In genomic region chr11:103491777-103492176, GRCh38 we compare ENCODE assay signal across 30 cellular contexts.
DNase-seq lines count a peak whose midpoint lies in the region; ATAC-seq, FAIRE-seq and TF ChIP-seq lines count a peak whose summit lies in the region.
"Had no signal": no experiment of that assay in that cellular context is flagged by ENCODE, and none has a peak within 500 bp of the region (broad histone marks: within the 10 kb centered on the region; RNA-seq: fewer than 3 reads in every experiment).

No MANE protein-coding gene starts in this region.

- TF ChIP-seq EP300 in H1 (IDR thresholded peaks at IDR 0.05; ENCODE audit: borderline replicate concordance in 1 of 2, low read depth in 2 of 2, low read length in 2 of 2), result no peak

- H3K27ac Mint-ChIP-seq in GM23338, result peak overlapping the region; percentile 58; the same call in 1 of the 2 replicates
- H3K27ac Mint-ChIP-seq: activated CD4-positive, alpha-beta memory T cell treated with anti-CD3 and anti-CD28 coated beads for 36 hours; activated naive CD4-positive, alpha-beta T cell treated with anti-CD3 and anti-CD28 coated beads for 36 hours; B cell; CD4-positive, alpha-beta memory T cell; natural killer cell treated with Interleukin-12 subunit alpha and Interleukin-12 subunit beta and Interleukin-15 and Interleukin-18, amount 100 ng/mL, for 72 hours; type B pancreatic cell had no signal

- H3K9ac ChIP-seq in NT2/D1 (ENCODE audit: insufficient read length, low read depth) (no peak overlapping the region), H1 (replicated peaks in 1 of 4; ENCODE audit: extremely low read depth in 1 of 4, low read depth in 3 of 4, low read length in 3 of 4) (no peak overlapping the region)

- H2BK12ac ChIP-seq in H1 (ENCODE audit: low read depth, low read length), result peak overlapping the region; percentile 52

- no peak for TF ChIP-seq RAD21 in H1 (IDR thresholded peaks at IDR 0.05 in 1 of 2, conservative IDR thresholded peaks at IDR 0.05 in 1 of 2; ENCODE audit: low read depth in 2 of 2, low read length in 2 of 2)

- no peaks in the 10 kb centered on the region for H3K27me3 ChIP-seq in GM23338 (ENCODE audit: insufficient read depth)
- no peaks in the 10 kb centered on the region for H3K27me3 ChIP-seq in NT2/D1 (ENCODE audit: insufficient read depth, insufficient read length)
- H3K27me3 ChIP-seq in H1 (replicated peaks in 1 of 4; ENCODE audit: control insufficient read depth in 3 of 4, extremely low read depth in 1 of 4, insufficient read depth in 3 of 4, low read length in 3 of 4), result no peaks in the 10 kb centered on the region
- H3K27me3 ChIP-seq: adrenal gland, body of pancreas had no signal

- H3K23me2 ChIP-seq in H1 (ENCODE audit: low read depth, low read length), result no peaks in the 10 kb centered on the region

- peaks cover 50% of the 10 kb centered on the region for H3K9me3 Mint-ChIP-seq in GM23338
- H3K9me3 Mint-ChIP-seq: activated CD4-positive, alpha-beta memory T cell treated with anti-CD3 and anti-CD28 coated beads for 36 hours; activated naive CD4-positive, alpha-beta T cell treated with anti-CD3 and anti-CD28 coated beads for 36 hours; CD4-positive, alpha-beta memory T cell had no signal

- whole genome bisulfite sequencing in H1 (ENCODE audit: extremely low coverage in 1 of 2, insufficient coverage in 1 of 2, insufficient read length in 1 of 2, insufficient replicate concordance in 2 of 2, low coverage in 1 of 2, low lambda C conversion rate in 2 of 2, missing lambda C conversion rate in 1 of 2), 2 experiments, result 60% methylated on average over 2 of the region's 2 CpGs; no CpG with 5 or more reads in 1 of the 2 experiments

- H4K5ac ChIP-seq in H1 (ENCODE audit: insufficient read length, low read depth, low read length), result no peak overlapping the region

- peak; percentile 83 for DNase-seq in GM23338 (ENCODE audit: low spot score)
- DNase-seq in NT2/D1 (ENCODE audit: low read depth, low spot score), result peak; percentile 51
- DNase-seq in H1 (ENCODE audit: low read depth in 1 of 2, low spot score in 2 of 2), result peak in 1 of 2 experiments; percentile 58
- peak; percentile 50 for DNase-seq in iPS-NIHi7 (ENCODE audit: extremely low spot score)
- DNase-seq in activated naive CD4-positive, alpha-beta T cell treated with Interleukin-2 at 50 U/mL for 16 hours, result no peak
- DNase-seq in OCI-M2 (lab: John Stamatoyannopoulos, UW; ENCODE audit: unreplicated experiment), result no peak
- DNase-seq: ACHN; activated CD4-positive, alpha-beta memory T cell treated with anti-CD3 and anti-CD28 coated beads for 36 hours; activated CD8-positive, alpha-beta memory T cell treated with anti-CD3 and anti-CD28 coated beads, Interleukin-2, amount 50 U/mL, for 4 hours; activated naive CD4-positive, alpha-beta T cell treated with anti-CD3 and anti-CD28 coated beads for 36 hours; adrenal gland; body of pancreas; CD4-positive, alpha-beta memory T cell; cerebellar nuclear complex; Kasumi-1; mucosa of descending colon; MV-4-11; NCI-H1436; NCI-H2081; NCI-H226; NCI-H69; RPMI8226; stimulated activated CD4-positive, alpha-beta T cell treated with anti-CD3 and anti-CD28 coated beads, Interleukin-4, amount 100 ng/mL, for 4 hours had no signal

- H2BK15ac ChIP-seq in H1 (ENCODE audit: low read length), result no peak overlapping the region

- peak overlapping the region; percentile 69 for H2BK5ac ChIP-seq in H1 (ENCODE audit: low read depth, low read length)

- H3K79me1 ChIP-seq in H1 (ENCODE audit: low read depth, low read length), result no peaks in the 10 kb centered on the region

- ATAC-seq in GM23338 (peak; percentile 60), GM18502 (IDR thresholded peaks at IDR 0.05; ENCODE audit: poor library complexity, unreplicated experiment) (no peak), HG03354 (IDR thresholded peaks at IDR 0.05; ENCODE audit: poor library complexity, severe bottlenecking, unreplicated experiment) (no peak)
- ATAC-seq: activated CD4-positive, CD25-positive, alpha-beta regulatory T cell treated with anti-CD3 and anti-CD28 coated beads, Interleukin-2, amount 50 U/mL, for 24 hours; body of pancreas; mucosa of descending colon; natural killer cell treated with Interleukin-12 subunit alpha and Interleukin-12 subunit beta and Interleukin-15 and Interleukin-18, amount 100 ng/mL, for 72 hours had no signal

- no peaks in the 10 kb centered on the region for H3K79me2 ChIP-seq in GM23338 (replicated peaks; ENCODE audit: insufficient read depth)
- H3K79me2 ChIP-seq in H1 (ENCODE audit: control insufficient read depth in 1 of 2, insufficient read depth in 2 of 2, low read length in 2 of 2), result no peaks in the 10 kb centered on the region

- H3K36me3 ChIP-seq in GM23338 (ENCODE audit: insufficient read depth), result peaks cover 5% of the 10 kb centered on the region; the same call in 1 of the 2 replicates
- no peaks in the 10 kb centered on the region for H3K36me3 ChIP-seq in NT2/D1 (ENCODE audit: insufficient read depth, insufficient read length, low read length)
- no peaks in the 10 kb centered on the region; a peak in 1 of 8 replicates for H3K36me3 ChIP-seq in H1 (ENCODE audit: control insufficient read depth in 2 of 4, insufficient read depth in 4 of 4, low read length in 3 of 4)
- H3K36me3 ChIP-seq: adrenal gland had no signal

- H2BK20ac ChIP-seq in H1 (ENCODE audit: low read length), result no peak overlapping the region; the same call in 1 of the 2 replicates

- no peak overlapping the region for H3K14ac ChIP-seq in H1 (ENCODE audit: insufficient read length)

- H3K4me3 ChIP-seq in GM23338 (no peak overlapping the region), NT2/D1 (ENCODE audit: insufficient read length, low read depth) (no peak overlapping the region), H1 (ENCODE audit: extremely low read depth in 1 of 4, insufficient read depth in 2 of 4, low read depth in 3 of 4, low read length in 4 of 4) (no peak overlapping the region; a peak in 1 of 8 replicates)
- H3K4me3 ChIP-seq: adrenal gland, body of pancreas, lung, mucosa of descending colon had no signal

- H2AK5ac ChIP-seq in H1 (ENCODE audit: low read depth, low read length), result 0 out of 2 replicates have a peak overlapping the region, but pooled peaks have one; percentile 90

- POLR2A ChIA-PET in H1 (lab: Charles Lee; ENCODE audit: partially characterized antibody), result no interaction called here

- H4K8ac ChIP-seq in H1 (ENCODE audit: extremely low read depth, insufficient read depth, low read length), result no peak overlapping the region

- CTCF ChIA-PET in H1 (lab: Charles Lee; ENCODE audit: partially characterized antibody), result interaction anchor here (0.7 to 2.4 kb wide), 6 partner anchors 9 to 1851 kb away, joined by 3 to 10 read pairs (median 4); no protein-coding TSS in a partner anchor

- H3K27me3 Mint-ChIP-seq in GM23338 (ENCODE audit: insufficient read depth, low read depth, poor library complexity), result no peaks in the 10 kb centered on the region
- H3K27me3 Mint-ChIP-seq: B cell; natural killer cell treated with Interleukin-12 subunit alpha and Interleukin-12 subunit beta and Interleukin-15 and Interleukin-18, amount 100 ng/mL, for 72 hours; type B pancreatic cell had no signal

- H2BK120ac ChIP-seq in H1 (replicated peaks; ENCODE audit: low read depth, low read length), result no peak overlapping the region

- no peak overlapping the region for H3K56ac ChIP-seq in H1 (replicated peaks; ENCODE audit: insufficient read length, low read depth, low read length)

- no peak overlapping the region for H4K91ac ChIP-seq in H1 (replicated peaks; ENCODE audit: insufficient read length, low read length)

- H3K4me1 Mint-ChIP-seq in GM23338, result peaks cover 11% of the 10 kb centered on the region
- H3K4me1 Mint-ChIP-seq: B cell; CD4-positive, alpha-beta memory T cell had no signal

- H3K4ac ChIP-seq in H1 (replicated peaks; ENCODE audit: insufficient read length, low read depth, low read length), result no peak overlapping the region

- no peak overlapping the region for H3K23ac ChIP-seq in H1 (ENCODE audit: insufficient read length)

- no peak for TF ChIP-seq POLR2A in H1 (IDR thresholded peaks at IDR 0.05; ENCODE audit: control extremely low read depth in 1 of 2, low read depth in 2 of 2, low read length in 2 of 2)

- H2AFZ ChIP-seq in GM23338, result no peak overlapping the region
- H2AFZ ChIP-seq in H1 (ENCODE audit: low read length), result 0 out of 2 replicates have a peak overlapping the region, but pooled peaks have one; percentile 2

- H3K27ac ChIP-seq in GM23338 (ENCODE audit: low read depth) (no peak overlapping the region), H1 (ENCODE audit: low read depth, low read length) (no peak overlapping the region)
- H3K27ac ChIP-seq: adrenal gland, body of pancreas had no signal

- H3K4me2 ChIP-seq in GM23338 (no peak overlapping the region), H1 (ENCODE audit: insufficient read depth in 1 of 2, low read depth in 2 of 2, low read length in 2 of 2) (peak overlapping the region in 1 of 2 experiments; percentile 45; a peak in 2 of 4 replicates)

- no peaks in the 10 kb centered on the region for H3F3A ChIP-seq in GM23338 (replicated peaks; ENCODE audit: low read depth)

- H3K36me3 Mint-ChIP-seq in GM23338 (ENCODE audit: low read depth), result peaks cover 43% of the 10 kb centered on the region
- H3K36me3 Mint-ChIP-seq: activated CD4-positive, alpha-beta memory T cell treated with anti-CD3 and anti-CD28 coated beads for 36 hours; CD4-positive, alpha-beta memory T cell; natural killer cell treated with Interleukin-12 subunit alpha and Interleukin-12 subunit beta and Interleukin-15 and Interleukin-18, amount 100 ng/mL, for 72 hours had no signal

- peaks cover 9% of the 10 kb centered on the region; the same call in 1 of the 2 replicates for H3K9me2 ChIP-seq in GM23338 (ENCODE audit: insufficient read depth)

- no peak overlapping the region for H3K4me3 Mint-ChIP-seq in GM23338
- H3K4me3 Mint-ChIP-seq: activated CD4-positive, alpha-beta memory T cell treated with anti-CD3 and anti-CD28 coated beads for 36 hours; activated naive CD4-positive, alpha-beta T cell treated with anti-CD3 and anti-CD28 coated beads for 36 hours; B cell; CD4-positive, alpha-beta memory T cell; natural killer cell treated with Interleukin-12 subunit alpha and Interleukin-12 subunit beta and Interleukin-15 and Interleukin-18, amount 100 ng/mL, for 72 hours; type B pancreatic cell had no signal

- TF ChIP-seq CTCF in GM23338 (conservative IDR thresholded peaks at IDR 0.05; ENCODE audit: low read depth in 2 of 2) (no peak), H1 (IDR thresholded peaks at IDR 0.05; ENCODE audit: control extremely low read depth in 1 of 3, insufficient read depth in 1 of 3, low read depth in 1 of 3, low read length in 3 of 3) (no peak)

- no peak overlapping the region for H3K18ac ChIP-seq in H1 (ENCODE audit: extremely low read depth, low read length)

- H4K20me1 ChIP-seq in GM23338 (replicated peaks; ENCODE audit: insufficient read depth) (no peaks in the 10 kb centered on the region), H1 (replicated peaks in 1 of 2; ENCODE audit: control insufficient read depth in 1 of 2, insufficient read depth in 2 of 2, low read length in 2 of 2) (no peaks in the 10 kb centered on the region)

- peak; percentile 88 for FAIRE-seq in H1 (lab: Jason Lieb, UNC)

- H3K4me1 ChIP-seq in GM23338 (ENCODE audit: insufficient read depth) (peaks cover 4% of the 10 kb centered on the region; the same call in 1 of the 2 replicates), NT2/D1 (ENCODE audit: insufficient read depth, insufficient read length) (no peaks in the 10 kb centered on the region), H1 (replicated peaks in 1 of 4; ENCODE audit: control insufficient read depth in 3 of 4, insufficient read depth in 4 of 4, low read length in 3 of 4) (peaks cover 0 to 9% (median 0%) of the 10 kb centered on the region in 4 experiments; a peak in 3 of 7 replicates)
- H3K4me1 ChIP-seq: adrenal gland, body of pancreas had no signal

- H3K9me3 ChIP-seq in NT2/D1 (ENCODE audit: insufficient read depth, low read length), result peaks cover 18% of the 10 kb centered on the region
- H3K9me3 ChIP-seq in H1 (ENCODE audit: insufficient read depth in 2 of 2, low read depth in 1 of 2, low read length in 1 of 2), result peaks cover 3 to 6% of the 10 kb centered on the region in 2 experiments; a peak in 2 of 4 replicates
- H3K9me3 ChIP-seq: adrenal gland, body of pancreas, mucosa of descending colon had no signal

Comparison
In these comparisons a context has a peak if more than half of its experiments do, and no peak if none do; other contexts are left out.
1. DNase-seq: peak in GM23338 (single experiment), NT2/D1 (single experiment) and iPS-NIHi7 (single experiment); none in activated naive CD4-positive, alpha-beta T cell treated with Interleukin-2 at 50 U/mL for 16 hours (single experiment) and OCI-M2 (single experiment).